Comparison of ENCODE assay signal across 8 cellular contexts in the genomic region with DNA sequence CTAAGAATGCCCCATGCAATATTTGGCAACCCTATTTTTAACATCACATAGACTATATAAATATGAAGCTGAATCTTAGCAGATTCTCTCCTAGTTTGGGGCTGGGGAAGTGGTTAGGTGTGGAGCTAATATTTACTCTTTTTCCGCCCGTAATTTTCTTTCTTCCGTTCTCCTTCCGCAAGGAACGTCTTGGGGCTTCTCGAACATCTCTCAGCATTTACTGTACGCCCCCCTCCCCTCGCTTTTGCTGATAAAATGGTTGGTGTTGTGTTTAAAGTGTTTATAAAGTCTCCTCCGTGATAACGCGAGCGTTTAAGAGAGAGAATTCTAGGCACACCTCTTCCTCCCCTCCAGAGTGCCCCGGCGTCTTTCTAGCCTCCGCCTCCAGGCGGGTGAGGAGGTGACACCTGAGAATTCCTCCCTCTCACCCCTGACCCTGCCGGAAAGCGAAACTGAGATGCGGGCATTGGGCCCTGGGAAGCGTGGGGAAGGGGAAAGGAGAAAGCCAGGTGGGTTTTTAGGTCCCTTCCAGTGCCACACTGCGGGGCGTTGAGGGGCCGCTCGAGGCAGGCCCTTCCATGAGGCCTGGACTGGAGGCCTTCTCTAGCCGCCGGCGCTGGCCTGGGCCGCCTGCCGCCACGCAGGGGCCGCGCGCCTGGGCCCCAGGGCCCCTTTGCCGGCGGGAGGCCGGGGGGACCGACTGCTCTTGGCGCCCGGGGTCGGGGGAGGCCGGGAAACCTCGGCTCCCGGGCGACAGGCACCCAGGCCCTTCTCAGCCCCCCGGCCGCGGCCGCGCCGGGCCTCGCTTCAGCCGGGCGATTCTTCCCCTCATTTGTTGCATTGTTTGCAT.
DNase-seq lines count a peak whose midpoint lies in the region; ATAC-seq lines count a peak whose summit lies in the region.
"Not testable (repeated sequence)": the region's sequence is repeated elsewhere in the genome, so short reads cannot be mapped to it uniquely, and the experiment has no call there.

No MANE protein-coding gene starts in this region.

- H4K8ac ChIP-seq in mesenchymal stem cell (ENCODE audit: low read length), result peak overlapping the region; percentile 88

- H3K14ac ChIP-seq in mesenchymal stem cell (ENCODE audit: low read length in 2 of 2), result not testable (repeated sequence)

- H2AFZ ChIP-seq in mesenchymal stem cell (ENCODE audit: low read depth, low read length), result peak overlapping the region; percentile 82

- H3K9ac ChIP-seq in NT2/D1 (ENCODE audit: insufficient read length, low read depth), result peak overlapping the region; percentile 79
- H3K9ac ChIP-seq in mesenchymal stem cell (ENCODE audit: low read length), result not testable (repeated sequence)

- H2BK120ac ChIP-seq in mesenchymal stem cell (ENCODE audit: low read depth, low read length), result peak overlapping the region; percentile 61

- not testable (repeated sequence) for H3K4me1 ChIP-seq in NT2/D1 (ENCODE audit: insufficient read depth, insufficient read length); mesenchymal stem cell (ENCODE audit: control insufficient read depth, insufficient read depth, low read depth, low read length)

- not testable (repeated sequence) for H2BK15ac ChIP-seq in mesenchymal stem cell (ENCODE audit: low read depth, poor library complexity, severe bottlenecking)

- not testable (repeated sequence) for H3K4me2 ChIP-seq in mesenchymal stem cell (ENCODE audit: low read length, poor library complexity, severe bottlenecking)

- peak overlapping the region; percentile 52 to 54 for H3K18ac ChIP-seq in mesenchymal stem cell (ENCODE audit: low read depth in 1 of 2, low read length in 2 of 2)

- H3K79me1 ChIP-seq in mesenchymal stem cell (replicated peaks; ENCODE audit: low read length, poor library complexity, severe bottlenecking), result not testable (repeated sequence)

- DNase-seq in NT2/D1 (ENCODE audit: low read depth, low spot score), result peak; percentile 60
- peak; percentile 84 for DNase-seq in activated CD8-positive, alpha-beta memory T cell treated with anti-CD3 and anti-CD28 coated beads for 24 hours
- DNase-seq in ecto neural progenitor cell (ENCODE audit: low spot score), result peak; percentile 60
- DNase-seq in mesenchymal stem cell, result not testable (repeated sequence)
- DNase-seq in stimulated activated CD8-positive, alpha-beta memory T cell treated with anti-CD3 and anti-CD28 coated beads, Interleukin-4, amount 100 ng/mL, for 48 hours, result peak; percentile 64

- not testable (repeated sequence) for H3K27ac ChIP-seq in mesenchymal stem cell (ENCODE audit: low read length, poor library complexity, severe bottlenecking)

- not testable (repeated sequence) for H2BK5ac ChIP-seq in mesenchymal stem cell (ENCODE audit: low read depth, low read length, poor library complexity, severe bottlenecking)

- not testable (repeated sequence) for H2AK5ac ChIP-seq in mesenchymal stem cell (ENCODE audit: low read length, severe bottlenecking)

- WGBS in mesenchymal stem cell, result 70% methylated on average over 2 of the region's 53 CpGs

- H3K9me3 ChIP-seq in NT2/D1 (ENCODE audit: insufficient read depth, low read length); mesenchymal stem cell (ENCODE audit: control insufficient read depth, low read length): not testable (repeated sequence)

- peak overlapping the region; percentile 15 for H4K91ac ChIP-seq in mesenchymal stem cell (ENCODE audit: low read length)

- H3K36me3 ChIP-seq in NT2/D1 (ENCODE audit: insufficient read depth, insufficient read length, low read length); mesenchymal stem cell (ENCODE audit: control insufficient read depth in 1 of 2, insufficient read depth in 2 of 2, low read depth in 1 of 2, low read length in 2 of 2): not testable (repeated sequence)

- not testable (repeated sequence) for H3K23ac ChIP-seq in mesenchymal stem cell (ENCODE audit: low read length in 2 of 2)

- H3K27me3 ChIP-seq in NT2/D1 (ENCODE audit: insufficient read depth, insufficient read length) (peaks cover 31% of the 10 kb centered on the region), mesenchymal stem cell (ENCODE audit: control insufficient read depth in 1 of 2, insufficient read depth in 1 of 2, low read length in 2 of 2) (peaks cover 0 to 15% of the 10 kb centered on the region in 2 experiments)

- H3K4ac ChIP-seq in mesenchymal stem cell (ENCODE audit: low read depth in 1 of 2, low read length in 2 of 2), result not testable (repeated sequence)

- peak overlapping the region; percentile 61 for H3K4me3 ChIP-seq in GM08714 (ENCODE audit: low read length)
- peak overlapping the region; percentile 50 for H3K4me3 ChIP-seq in NT2/D1 (ENCODE audit: insufficient read length, low read depth)
- H3K4me3 ChIP-seq in mesenchymal stem cell (ENCODE audit: insufficient read depth in 1 of 2, low read depth in 1 of 2, low read length in 2 of 2), result not testable (repeated sequence)

- peak; percentile 79 for ATAC-seq in GM21390 (IDR thresholded peaks at IDR 0.05; ENCODE audit: unreplicated experiment)
- peak; percentile 92 for ATAC-seq in HG03280 (IDR thresholded peaks at IDR 0.05; ENCODE audit: unreplicated experiment)

- not testable (repeated sequence) for H2BK12ac ChIP-seq in mesenchymal stem cell (ENCODE audit: low read length in 2 of 2)
